Comparison of ENCODE assay signal across 15 cellular contexts in genomic region chr2:10289352-10289751, GRCh38.
"Had no signal": no experiment of that assay in that cellular context is flagged by ENCODE, and none has a peak within 500 bp of the region (broad histone marks: within the 10 kb centered on the region; RNA-seq: fewer than 3 reads in every experiment).

No MANE protein-coding gene starts in this region.

- H3K4me3 ChIP-seq: prostate gland, upper lobe of left lung had no signal

- H3K9me3 Mint-ChIP-seq: effector memory CD8-positive, alpha-beta T cell had no signal

- H3K27ac Mint-ChIP-seq: activated naive CD4-positive, alpha-beta T cell treated with anti-CD3 and anti-CD28 coated beads for 36 hours; activated naive CD8-positive, alpha-beta T cell treated with anti-CD3 and anti-CD28 coated beads, Interleukin-2, amount 50 U/mL, for 24 hours; activated T-helper 2 cell treated with anti-CD3 and anti-CD28 coated beads, Interferon-gamma antibody, Interleukin-2, Interleukin-4, amounts not matched to agents 10 μg/mL and 5 μg/mL and 100 μg/mL, durations not matched to agents 14 hours and 24 hours and 36 hours; effector memory CD8-positive, alpha-beta T cell; immature natural killer cell had no signal

- H3K36me3 ChIP-seq: prostate gland, upper lobe of left lung, WERI-Rb-1 had no signal

- ATAC-seq: activated naive CD8-positive, alpha-beta T cell treated with anti-CD3 and anti-CD28 coated beads, Interleukin-2, amount 50 U/mL, for 24 hours; effector memory CD8-positive, alpha-beta T cell; right cardiac atrium had no signal

- FAIRE-seq: bronchial epithelial cell had no signal

- H3K27me3 Mint-ChIP-seq: activated naive CD8-positive, alpha-beta T cell treated with anti-CD3 and anti-CD28 coated beads, Interleukin-2, amount 50 U/mL, for 24 hours; effector memory CD8-positive, alpha-beta T cell; stimulated activated naive CD8-positive, alpha-beta T cell treated with anti-CD3 and anti-CD28 coated beads, Interleukin-15, amount 100 ng/mL, for 72 hours had no signal

- H3K27ac ChIP-seq: prostate gland, upper lobe of left lung, WERI-Rb-1 had no signal

- H3K4me3 Mint-ChIP-seq: activated naive CD4-positive, alpha-beta T cell treated with anti-CD3 and anti-CD28 coated beads for 36 hours; activated naive CD8-positive, alpha-beta T cell treated with anti-CD3 and anti-CD28 coated beads, Interleukin-2, amount 50 U/mL, for 24 hours; effector memory CD8-positive, alpha-beta T cell; immature natural killer cell; nephron; stimulated activated naive CD8-positive, alpha-beta T cell treated with anti-CD3 and anti-CD28 coated beads, Interleukin-15, amount 100 ng/mL, for 72 hours had no signal

- H3K27me3 ChIP-seq: upper lobe of left lung had no signal

- H3K9me3 ChIP-seq: prostate gland had no signal

- DNase-seq: activated CD4-positive, alpha-beta T cell treated with anti-CD3 and anti-CD28 coated beads, Interleukin-2, amount 50 U/mL, for 48 hours; activated naive CD4-positive, alpha-beta T cell treated with anti-CD3 and anti-CD28 coated beads for 36 hours; activated naive CD8-positive, alpha-beta T cell treated with anti-CD3 and anti-CD28 coated beads, Interleukin-2, amount 50 U/mL, for 24 hours; effector memory CD8-positive, alpha-beta T cell; foreskin melanocyte; immature natural killer cell; occipital lobe; stimulated activated naive CD8-positive, alpha-beta T cell treated with anti-CD3 and anti-CD28 coated beads, Interleukin-15, amount 100 ng/mL, for 72 hours; upper lobe of left lung; WERI-Rb-1 had no signal
